13 cellular contexts compared by ENCODE assay signal in the genomic region with DNA sequence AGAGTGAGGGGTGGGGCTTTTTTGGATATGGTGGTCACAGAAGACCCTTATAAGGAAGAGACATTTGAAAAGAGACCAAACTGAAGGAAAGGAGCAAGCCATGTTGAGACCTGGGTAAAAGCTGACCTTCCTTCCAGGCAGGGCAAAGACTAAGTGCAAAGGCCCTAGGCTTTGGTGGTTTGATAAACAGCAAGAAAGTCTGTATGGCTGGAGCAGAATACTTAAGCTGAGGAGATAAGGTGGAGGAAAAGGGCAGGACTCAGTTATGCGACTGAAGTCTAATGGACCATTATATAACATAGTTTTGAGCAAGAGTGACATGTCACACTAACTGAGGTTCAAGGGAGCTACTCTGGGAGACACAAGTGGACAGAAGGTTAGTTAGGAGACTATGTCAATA. TPM values are rescaled to one million over a fixed set of nuclear protein-coding genes. Genes with fewer than 3 reads are reported as not detected.
A peak's percentile ranks its signal among the peaks of the same experiment; 100 is the strongest.
DNase-seq lines count a peak whose midpoint lies in the region; ATAC-seq and TF ChIP-seq lines count a peak whose summit lies in the region.
"Had no signal": no experiment of that assay in that cellular context is flagged by ENCODE, and none has a peak within 500 bp of the region (broad histone marks: within the 10 kb centered on the region; RNA-seq: fewer than 3 reads in every experiment).

No MANE protein-coding gene starts in this region.

- TF ChIP-seq CTCF in IMR-90 (conservative IDR thresholded peaks at IDR 0.05; ENCODE audit: low read depth, low read length): no peak
- TF ChIP-seq CTCF in brain microvascular endothelial cell (IDR thresholded peaks at IDR 0.05; ENCODE audit: low read depth, low read length, missing control alignments): no peak
- no peak for TF ChIP-seq CTCF in suprapubic skin (IDR thresholded peaks at IDR 0.05)

- no CpG with 5 or more reads among the region's 1 CpG for WGBS in IMR-90 (ENCODE audit: extremely low coverage in 2 of 2, insufficient read length in 1 of 2), 2 experiments
- WGBS in suprapubic skin: 100% methylated on average over 1 of the region's 1 CpG
- 70% methylated on average over 1 of the region's 1 CpG for WGBS in aorta, 2 donors

- H2BK5ac ChIP-seq in IMR-90 (ENCODE audit: low read depth, low read length, poor library complexity, severe bottlenecking): peak overlapping the region; percentile 7

- POLR2A ChIA-PET in IMR-90 (lab: Charles Lee; ENCODE audit: unreplicated experiment): no interaction called here

- TF ChIP-seq EP300 in suprapubic skin (IDR thresholded peaks at IDR 0.05): no peak

- no peak overlapping the region for H2AK9ac ChIP-seq in IMR-90 (replicated peaks; ENCODE audit: low read depth, low read length, poor library complexity)

- H3K4me1 ChIP-seq in IMR-90 (ENCODE audit: control insufficient read depth, insufficient read depth, low read length): peaks cover 22% of the 10 kb centered on the region
- H3K4me1 ChIP-seq in suprapubic skin: peaks cover 42% of the 10 kb centered on the region
- peaks cover 10 to 15% of the 10 kb centered on the region in 2 donors for H3K4me1 ChIP-seq in aorta (ENCODE audit: control insufficient read depth in 1 of 2, insufficient read depth in 2 of 2, low read length in 2 of 2)

- BruUV-seq in IMR-90 (replicated peaks; lab: Mats Ljungman, UMichigan): no TSS peak

- in situ Hi-C loops in IMR-90 (cut with MboI; ENCODE audit: low sequenced_read_pairs) (no loop called here), brain microvascular endothelial cell (cut with HindIII; ENCODE audit: low pct_ligation_motif_present, low sequenced_read_pairs) (no loop called here)

- H3K9ac ChIP-seq in IMR-90 (ENCODE audit: low read depth, low read length): no peak overlapping the region

- H3K56ac ChIP-seq in IMR-90 (ENCODE audit: extremely low read depth, insufficient read depth, low read length): no peak overlapping the region

- H2BK120ac ChIP-seq in IMR-90 (ENCODE audit: low read depth, low read length): no peak overlapping the region

- no peak overlapping the region for H3K4me3 ChIP-seq in IMR-90 (ENCODE audit: insufficient read depth, low read depth, low read length)
- H3K4me3 ChIP-seq in brain microvascular endothelial cell (ENCODE audit: low read depth, low read length): no peak overlapping the region
- no peak overlapping the region for H3K4me3 ChIP-seq in suprapubic skin
- H3K4me3 ChIP-seq in aorta (ENCODE audit: low read length in 2 of 2): no peak overlapping the region

- ATAC-seq in IMR-90 (ENCODE audit: low read depth) (no peak), left colon (peak; percentile 56), GM21381 (IDR thresholded peaks at IDR 0.05; ENCODE audit: unreplicated experiment) (no peak), aorta (ENCODE audit: low FRiP score) (no peak)
- ATAC-seq: stimulated activated memory B cell treated with anti-CD40 and anti-IgM and Interleukin-4, amounts not matched to agents 10 μg/mL and 1 μg/mL and 100 μg/mL, for 72 hours had no signal

- H4K8ac ChIP-seq in IMR-90 (ENCODE audit: low read depth in 2 of 2, low read length in 2 of 2): no peak overlapping the region

- H3K27ac ChIP-seq in IMR-90 (ENCODE audit: insufficient read depth, low read length) (no peak overlapping the region), brain microvascular endothelial cell (peak overlapping the region; percentile 74), suprapubic skin (peak overlapping the region; percentile 27), aorta (ENCODE audit: low read depth in 1 of 2, low read length in 2 of 2) (no peak overlapping the region)
- H3K27ac ChIP-seq: C4-2B, neutrophil had no signal

- no peak overlapping the region; the same call in 1 of the 2 replicates for H3K4me2 ChIP-seq in IMR-90 (ENCODE audit: low read depth, low read length)

- peak overlapping the region; percentile 33; the same call in 1 of the 2 replicates for H3K18ac ChIP-seq in IMR-90 (ENCODE audit: low read depth, low read length)

- H3K4ac ChIP-seq in IMR-90 (ENCODE audit: low read depth, low read length): 0 out of 2 replicates have a peak overlapping the region, but pooled peaks have one; percentile 0

- peak overlapping the region; percentile 11; the same call in 1 of the 2 replicates for H3K23ac ChIP-seq in IMR-90 (ENCODE audit: low read depth, low read length)

- no peak overlapping the region for H2AK5ac ChIP-seq in IMR-90 (ENCODE audit: low read depth, low read length)

- DNase-seq in IMR-90 (no peak), brain microvascular endothelial cell (no peak), left colon (no peak), suprapubic skin (ENCODE audit: low spot score in 2 of 2) (no peak), A172 (ENCODE audit: low spot score) (no peak), aorta (no peak), cerebellar nuclear complex (lab: John Stamatoyannopoulos, UW) (no peak)
- DNase-seq: activated B cell treated with CpG ODN at 0.5 μM for 24 hours, DMS79 treated with DMSO at 0.1 percent for 48 hours had no signal

- no peak overlapping the region; the same call in 1 of the 2 replicates for H3K14ac ChIP-seq in IMR-90 (replicated peaks; ENCODE audit: low read depth, low read length)

- H3K79me1 ChIP-seq in IMR-90 (ENCODE audit: low read depth in 1 of 2, low read length in 2 of 2): peaks cover 15 to 66% of the 10 kb centered on the region in 2 experiments

- dilution Hi-C loops in IMR-90 (cut with HindIII; ENCODE audit: low sequenced_read_pairs, unreplicated experiment): no loop called here

- peaks cover 87% of the 10 kb centered on the region for H4K20me1 ChIP-seq in IMR-90 (ENCODE audit: insufficient read depth, low read length)

- TF ChIP-seq POLR2A in IMR-90 (IDR thresholded peaks at IDR 0.05; ENCODE audit: low read depth, low read length): no peak
- TF ChIP-seq POLR2A in suprapubic skin (IDR thresholded peaks at IDR 0.05): no peak

- H3K9me3 ChIP-seq in IMR-90 (ENCODE audit: control insufficient read depth, insufficient read depth, low read length) (no peaks in the 10 kb centered on the region), suprapubic skin (no peaks in the 10 kb centered on the region), aorta (ENCODE audit: control insufficient read depth, low read length) (no peaks in the 10 kb centered on the region)
- H3K9me3 ChIP-seq: neutrophil had no signal

- no peak overlapping the region for H2BK15ac ChIP-seq in IMR-90 (ENCODE audit: low read depth, low read length)

- CTCF ChIA-PET in IMR-90 (lab: Yijun Ruan, JAX): interaction anchor here (0.6 kb wide), 1 partner anchor 707 kb away, joined by 3 read pairs; no protein-coding TSS in a partner anchor

- no peak for TF ChIP-seq RAD21 in IMR-90 (IDR thresholded peaks at IDR 0.05; ENCODE audit: low read length)

- no peak overlapping the region for H2BK20ac ChIP-seq in IMR-90 (ENCODE audit: low read depth, low read length)

- H4K5ac ChIP-seq in IMR-90 (ENCODE audit: low read depth, low read length): no peak overlapping the region; the same call in 1 of the 2 replicates

- H3K27me3 ChIP-seq in IMR-90 (ENCODE audit: control insufficient read depth, insufficient read depth, low read length): no peaks in the 10 kb centered on the region
- H3K27me3 ChIP-seq in brain microvascular endothelial cell (replicated peaks): no peaks in the 10 kb centered on the region
- H3K27me3 ChIP-seq in suprapubic skin: no peaks in the 10 kb centered on the region
- H3K27me3 ChIP-seq in aorta (ENCODE audit: control insufficient read depth in 1 of 2, insufficient read depth in 2 of 2, low read length in 1 of 2): no peaks in the 10 kb centered on the region
- H3K27me3 ChIP-seq: neutrophil had no signal

- intact Hi-C loops in IMR-90 (cut with micrococcal nuclease): no loop called here
- intact Hi-C loops in left colon (cut with DNase I, micrococcal nuclease): no loop called here
- intact Hi-C loops in aorta (cut with DNase I): no loop called here

- H3K9me1 ChIP-seq in IMR-90 (ENCODE audit: insufficient read depth, low read length): peaks cover 16% of the 10 kb centered on the region

- no peaks in the 10 kb centered on the region for H3K36me3 ChIP-seq in IMR-90 (ENCODE audit: control insufficient read depth, insufficient read depth, low read length)
- no peaks in the 10 kb centered on the region for H3K36me3 ChIP-seq in brain microvascular endothelial cell (replicated peaks)
- no peaks in the 10 kb centered on the region for H3K36me3 ChIP-seq in suprapubic skin
- H3K36me3 ChIP-seq in aorta (ENCODE audit: control insufficient read depth in 1 of 2, insufficient read depth in 2 of 2, low read length in 1 of 2): no peaks in the 10 kb centered on the region
- H3K36me3 ChIP-seq: neutrophil had no signal

- no peak overlapping the region for H4K91ac ChIP-seq in IMR-90 (ENCODE audit: insufficient read depth, low read depth, low read length)

- no peak overlapping the region for H2AFZ ChIP-seq in IMR-90 (replicated peaks; ENCODE audit: low read length, poor library complexity)

TF ChIP-seq in IMR-90, 13 proteins besides CTCF, POLR2A, EP300 and RAD21 (continues in another document):
- no peak for TF ChIP-seq BHLHE40 (IDR thresholded peaks at IDR 0.05; ENCODE audit: low read depth, low read length)
- no peak for TF ChIP-seq MAZ (IDR thresholded peaks at IDR 0.05; ENCODE audit: borderline replicate concordance, low read depth, low read length)
- no peak for TF ChIP-seq CHD1 (IDR thresholded peaks at IDR 0.05; ENCODE audit: low read depth, low read length)
- TF ChIP-seq NFE2L2 (IDR thresholded peaks at IDR 0.05; ENCODE audit: low read depth, low read length): no peak
- TF ChIP-seq RCOR1 (IDR thresholded peaks at IDR 0.05; ENCODE audit: insufficient replicate concordance, low read length): no peak
- no peak for TF ChIP-seq FOS (IDR thresholded peaks at IDR 0.05; ENCODE audit: low read depth, low read length)
- TF ChIP-seq SMC3 (IDR thresholded peaks at IDR 0.05; ENCODE audit: low read depth, low read length): no peak
- TF ChIP-seq MAFK (IDR thresholded peaks at IDR 0.05; ENCODE audit: low read depth, low read length): no peak
- TF ChIP-seq CEBPB (IDR thresholded peaks at IDR 0.05; ENCODE audit: low read depth, low read length): no peak
- TF ChIP-seq, protein P1, sequence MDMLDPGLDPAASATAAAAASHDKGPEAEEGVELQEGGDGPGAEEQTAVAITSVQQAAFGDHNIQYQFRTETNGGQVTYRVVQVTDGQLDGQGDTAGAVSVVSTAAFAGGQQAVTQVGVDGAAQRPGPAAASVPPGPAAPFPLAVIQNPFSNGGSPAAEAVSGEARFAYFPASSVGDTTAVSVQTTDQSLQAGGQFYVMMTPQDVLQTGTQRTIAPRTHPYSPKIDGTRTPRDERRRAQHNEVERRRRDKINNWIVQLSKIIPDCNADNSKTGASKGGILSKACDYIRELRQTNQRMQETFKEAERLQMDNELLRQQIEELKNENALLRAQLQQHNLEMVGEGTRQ (IDR thresholded peaks at IDR 0.05; ENCODE audit: low read depth, low read length): no peak

RNA-seq across cellular contexts. Expression of a gene that starts 20.0 kb away (rescaled TPM):
- 29.8 and 30.0 TPM in 2 replicates for total RNA-seq in IMR-90 (2012; rRNA removed)
- 22.0 and 23.1 TPM in 2 replicates for polyA plus RNA-seq in IMR-90 (2012; rRNA removed)
- 12.1 and 19.9 TPM in 2 replicates for polyA plus RNA-seq in IMR-90 (2012; cell fraction: cytosol; rRNA removed)
- polyA plus RNA-seq in IMR-90 (2012; cell fraction: nucleus; rRNA removed; ENCODE audit: low replicate concordance): 27.7 and 38.4 TPM in 2 replicates
- total RNA-seq in left colon: 10 to 100 TPM; 66.1 to 76.6 TPM
- total RNA-seq in suprapubic skin: 10 to 100 TPM; 10.8 to 18.1 (median 15.0) TPM
- total RNA-seq in A172 (2014; rRNA removed; shearing (Covaris generic)): 8.3 and 11.0 TPM in 2 replicates
- 10 to 100 TPM; 27.3 to 31.8 TPM for total RNA-seq in aorta
- 1 to 10 TPM; 7.6 to 8.8 TPM for polyA plus RNA-seq in aorta

Comparison
In these comparisons a context has a peak if more than half of its experiments do, and no peak if none do; other contexts are left out.
1. H3K27ac ChIP-seq: peak in brain microvascular endothelial cell (single experiment) and suprapubic skin (single experiment); none in IMR-90 (single experiment) and aorta (0 of 2).